22 cellular contexts compared by ENCODE assay signal in genomic region chr18:68725341-68725740, GRCh38.
"Had no signal": no experiment of that assay in that cellular context is flagged by ENCODE, and none has a peak within 500 bp of the region (broad histone marks: within the 10 kb centered on the region; RNA-seq: fewer than 3 reads in every experiment).

No MANE protein-coding gene starts in this region.

- H3K9ac ChIP-seq: parathyroid adenoma had no signal

- ATAC-seq: activated CD8-positive, alpha-beta T cell treated with anti-CD3 and anti-CD28 coated beads, Interleukin-2, amount 10 ng/mL, durations not matched to agents 7 days and 5 days; gastroesophageal sphincter; heart left ventricle; left cardiac atrium; natural killer cell treated with Interleukin-12 subunit alpha and Interleukin-12 subunit beta and Interleukin-15 and Interleukin-18, amount 100 ng/mL, for 72 hours had no signal

- H3K36me3 Mint-ChIP-seq: natural killer cell treated with Interleukin-12 subunit alpha and Interleukin-12 subunit beta and Interleukin-15 and Interleukin-18, amount 100 ng/mL, for 72 hours had no signal

- H3K9me3 Mint-ChIP-seq: activated CD4-positive, alpha-beta T cell treated with anti-CD3 and anti-CD28 coated beads, Interleukin-2, amount 10 ng/mL, durations not matched to agents 24 days and 14 days; activated T-cell treated with anti-CD3 and anti-CD28 coated beads, Interleukin-2, amount 50 U/mL, for 24 hours; activated T-helper 2 cell treated with anti-CD3 and anti-CD28 coated beads, Interferon-gamma antibody, Interleukin-2, Interleukin-4, amounts not matched to agents 10 μg/mL and 5 μg/mL and 100 μg/mL, durations not matched to agents 14 hours and 24 hours and 36 hours; natural killer cell treated with Interleukin-12 subunit alpha and Interleukin-12 subunit beta and Interleukin-15 and Interleukin-18, amount 100 ng/mL, for 72 hours had no signal

- H2AFZ ChIP-seq: parathyroid adenoma had no signal

- H3K27me3 ChIP-seq: breast epithelium, esophagus muscularis mucosa, gastroesophageal sphincter, heart left ventricle, neutrophil, thyroid gland had no signal

- H3K27me3 Mint-ChIP-seq: activated T-cell treated with anti-CD3 and anti-CD28 coated beads, Interleukin-2, amount 50 U/mL, for 24 hours had no signal

- H3K79me2 ChIP-seq: parathyroid adenoma had no signal

- H3K27ac Mint-ChIP-seq: activated CD4-positive, alpha-beta T cell treated with anti-CD3 and anti-CD28 coated beads, Interleukin-2, amount 10 ng/mL, durations not matched to agents 24 days and 14 days; activated CD8-positive, alpha-beta T cell treated with anti-CD3 and anti-CD28 coated beads, Interleukin-2, amount 10 ng/mL, durations not matched to agents 7 days and 5 days; activated naive CD8-positive, alpha-beta T cell treated with anti-CD3 and anti-CD28 coated beads, Interleukin-2, amount 10 ng/mL, durations not matched to agents 7 days and 5 days; activated T-cell treated with anti-CD3 and anti-CD28 coated beads, Interleukin-2, amount 50 U/mL, for 24 hours; activated T-helper 2 cell treated with anti-CD3 and anti-CD28 coated beads, Interferon-gamma antibody, Interleukin-2, Interleukin-4, amounts not matched to agents 10 μg/mL and 5 μg/mL and 100 μg/mL, durations not matched to agents 14 hours and 24 hours and 36 hours; natural killer cell treated with Interleukin-12 subunit alpha and Interleukin-12 subunit beta and Interleukin-15 and Interleukin-18, amount 100 ng/mL, for 72 hours had no signal

- DNase-seq: activated CD4-positive, alpha-beta T cell treated with anti-CD3 and anti-CD28 coated beads, Interleukin-2, amount 10 ng/mL, durations not matched to agents 24 days and 14 days; activated CD8-positive, alpha-beta T cell treated with anti-CD3 and anti-CD28 coated beads, Interleukin-2, amount 10 ng/mL, durations not matched to agents 7 days and 5 days; activated naive CD4-positive, alpha-beta T cell treated with Interleukin-2 at 50 U/mL for 16 hours; activated naive CD8-positive, alpha-beta T cell treated with anti-CD3 and anti-CD28 coated beads, Interleukin-2, amount 10 ng/mL, durations not matched to agents 7 days and 5 days; activated T-cell treated with anti-CD3 and anti-CD28 coated beads, Interleukin-2, amount 50 U/mL, for 24 hours; effector CD8-positive, alpha-beta T cell; heart left ventricle; left cardiac atrium; mesendoderm; stimulated activated CD4-positive, alpha-beta T cell treated with anti-CD3 and anti-CD28 coated beads, Interleukin-12 subunit alpha, Interleukin-12 subunit beta, amount 100 ng/mL, for 4 hours; stimulated activated CD4-positive, alpha-beta T cell treated with anti-CD3 and anti-CD28 coated beads, Interleukin-1b, Interleukin-23, amount 100 ng/mL, for 48 hours; stimulated activated CD8-positive, alpha-beta memory T cell treated with anti-CD3 and anti-CD28 coated beads, Interleukin-4, amount 100 ng/mL, for 48 hours; stimulated activated naive CD4-positive, alpha-beta T cell; T-helper 9 cell; thyroid gland had no signal

- H3K27ac ChIP-seq: breast epithelium, esophagus muscularis mucosa, gastroesophageal sphincter, heart left ventricle, neutrophil, parathyroid adenoma, thyroid gland had no signal

- H3K4me3 ChIP-seq: breast epithelium, esophagus muscularis mucosa, gastroesophageal sphincter, heart left ventricle, thyroid gland had no signal

- H3K36me3 ChIP-seq: breast epithelium, esophagus muscularis mucosa, gastroesophageal sphincter, heart left ventricle, neutrophil, thyroid gland had no signal

- H3K4me3 Mint-ChIP-seq: activated CD4-positive, alpha-beta T cell treated with anti-CD3 and anti-CD28 coated beads, Interleukin-2, amount 10 ng/mL, durations not matched to agents 24 days and 14 days; activated CD8-positive, alpha-beta T cell treated with anti-CD3 and anti-CD28 coated beads, Interleukin-2, amount 10 ng/mL, durations not matched to agents 7 days and 5 days; activated naive CD8-positive, alpha-beta T cell treated with anti-CD3 and anti-CD28 coated beads, Interleukin-2, amount 10 ng/mL, durations not matched to agents 7 days and 5 days; activated T-cell treated with anti-CD3 and anti-CD28 coated beads, Interleukin-2, amount 50 U/mL, for 24 hours; natural killer cell treated with Interleukin-12 subunit alpha and Interleukin-12 subunit beta and Interleukin-15 and Interleukin-18, amount 100 ng/mL, for 72 hours had no signal

- H3K4me1 ChIP-seq: breast epithelium, esophagus muscularis mucosa, gastroesophageal sphincter, parathyroid adenoma, thyroid gland had no signal

- H3K9me3 ChIP-seq: breast epithelium, esophagus muscularis mucosa, gastroesophageal sphincter, heart left ventricle, neutrophil, thyroid gland had no signal
